Comparison of ENCODE assay signal across 3 cellular contexts in genomic region chr10:60464659-60465058, GRCh38.
TF ChIP-seq lines count a peak whose summit lies in the region.

No MANE protein-coding gene starts in this region.

TF ChIP-seq in SK-N-SH, 30 proteins besides CTCF, POLR2A, EP300 and RAD21:
- TF ChIP-seq GABPA (IDR thresholded peaks at IDR 0.05; ENCODE audit: low read depth) (no peak), MXI1 (IDR thresholded peaks at IDR 0.05; ENCODE audit: low read depth, low read length) (no peak), PBX3 (IDR thresholded peaks at IDR 0.05) (no peak), USF1 (IDR thresholded peaks at IDR 0.05; ENCODE audit: borderline replicate concordance, low read depth) (no peak), POLR2AphosphoS5 (IDR thresholded peaks at IDR 0.05; ENCODE audit: low read depth, low read length) (no peak), IRF3 (IDR thresholded peaks at IDR 0.05; ENCODE audit: low read depth, low read length) (no peak), SIN3A (IDR thresholded peaks at IDR 0.05; ENCODE audit: borderline replicate concordance, low read depth, low read length) (no peak), JUND (IDR thresholded peaks at IDR 0.05) (no peak), RFX5 (IDR thresholded peaks at IDR 0.05; ENCODE audit: low read length) (no peak), ZBTB33 (IDR thresholded peaks at IDR 0.05; ENCODE audit: borderline replicate concordance, low read depth) (no peak), ELF1 (IDR thresholded peaks at IDR 0.05) (no peak), FOXJ3 (CRISPR knock-in tag; IDR thresholded peaks at IDR 0.05) (no peak)

TF ChIP-seq in SK-N-SH treated with all-trans-retinoic acid at 6 μM for 48 hours, 23 proteins besides CTCF, POLR2A, EP300 and RAD21:
- TF ChIP-seq ZNF8 (CRISPR knock-in tag; IDR thresholded peaks at IDR 0.05) (no peak), ZFP30 (CRISPR knock-in tag; IDR thresholded peaks at IDR 0.05) (no peak), RARB (CRISPR knock-in tag; IDR thresholded peaks at IDR 0.05) (no peak), ARNTL (CRISPR knock-in tag; IDR thresholded peaks at IDR 0.05; ENCODE audit: borderline replicate concordance, low read depth) (no peak), ZC3H10 (CRISPR knock-in tag; IDR thresholded peaks at IDR 0.05) (no peak), TOX (CRISPR knock-in tag; IDR thresholded peaks at IDR 0.05; ENCODE audit: borderline replicate concordance) (no peak), CSDC2 (CRISPR knock-in tag; IDR thresholded peaks at IDR 0.05) (no peak), ISL1 (CRISPR knock-in tag; IDR thresholded peaks at IDR 0.05) (no peak)

TF ChIP-seq in H1, 55 proteins besides CTCF, POLR2A, EP300 and RAD21:
- no peak for TF ChIP-seq SIN3A (conservative IDR thresholded peaks at IDR 0.05 in 1 of 2, IDR thresholded peaks at IDR 0.05 in 1 of 2; ENCODE audit: low read depth in 1 of 2, low read length in 2 of 2)
- no peak for TF ChIP-seq SRF (IDR thresholded peaks at IDR 0.05; ENCODE audit: low read depth, low read length)
- no peak for TF ChIP-seq SP1 (IDR thresholded peaks at IDR 0.05; ENCODE audit: low read depth, low read length)
